7 cellular contexts compared by ENCODE assay signal in the genomic region with DNA sequence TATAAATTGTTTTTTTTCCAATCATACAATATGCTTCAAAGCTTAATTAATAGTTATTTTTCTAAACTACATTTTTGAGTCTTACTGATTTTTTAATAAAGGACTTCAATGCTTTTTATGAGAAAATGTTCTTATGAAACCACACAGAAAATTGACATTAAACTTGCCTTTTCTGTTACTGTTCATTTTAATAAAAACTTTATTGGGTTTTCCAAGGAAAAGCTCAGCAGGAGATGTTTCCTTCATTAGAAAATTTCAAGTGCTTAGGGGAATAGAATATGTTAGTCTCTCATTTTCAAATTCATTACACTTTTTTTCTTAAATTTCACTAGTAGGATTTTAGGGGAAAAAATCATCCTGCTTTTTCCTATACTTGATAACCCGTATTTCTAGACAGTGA.
"Had no signal": no experiment of that assay in that cellular context is flagged by ENCODE, and none has a peak within 500 bp of the region (broad histone marks: within the 10 kb centered on the region; RNA-seq: fewer than 3 reads in every experiment).

No MANE protein-coding gene starts in this region.

- H3K9me3 ChIP-seq: HAP-1 had no signal

- FAIRE-seq: HepG2 had no signal

- H3K36me3 ChIP-seq: HAP-1 had no signal

- H3K4me3 ChIP-seq: GM23248, HAP-1 had no signal

- H3K9ac ChIP-seq: GM23248 had no signal

- DNase-seq: GM23248, GOT3, H7, KBM-7 had no signal

- H3K27ac ChIP-seq: GM23248, HL-60 had no signal
